In the genomic region with DNA sequence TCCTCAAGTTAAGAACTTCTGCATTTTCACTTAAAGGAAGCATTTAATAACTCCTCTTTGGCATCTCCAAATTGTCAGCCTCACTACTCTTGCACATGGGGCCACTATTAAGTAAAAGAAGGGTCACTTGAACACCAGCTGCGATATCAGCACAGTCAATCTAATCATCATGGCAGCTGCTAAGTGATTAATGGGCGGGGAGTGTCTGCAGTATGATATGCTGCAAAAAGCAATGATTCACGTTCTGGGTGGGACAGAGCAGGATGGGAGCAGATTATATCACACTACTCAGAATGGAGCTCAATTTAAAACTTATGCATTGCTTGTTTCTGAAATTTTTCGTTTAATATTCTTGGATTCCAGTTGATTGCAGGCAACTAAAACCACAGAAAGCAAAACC, we compare ENCODE assay signal across 1 cellular context.
TF ChIP-seq lines count a peak whose summit lies in the region.

No MANE protein-coding gene starts in this region.

TF ChIP-seq in H1, 55 proteins besides CTCF, POLR2A, EP300 and RAD21:
- TF ChIP-seq HDAC2 (IDR thresholded peaks at IDR 0.05; ENCODE audit: borderline replicate concordance in 1 of 2, low read depth in 2 of 2, low read length in 2 of 2) (no peak), TCF12 (IDR thresholded peaks at IDR 0.05; ENCODE audit: low read depth, low read length) (no peak), KDM5A (IDR thresholded peaks at IDR 0.05; ENCODE audit: low read length) (no peak), ASH2L (IDR thresholded peaks at IDR 0.05; ENCODE audit: low read length) (no peak), RBBP5 (IDR thresholded peaks at IDR 0.05; ENCODE audit: borderline replicate concordance, low read depth, low read length) (no peak), CREB1 (IDR thresholded peaks at IDR 0.05) (no peak), CEBPB (IDR thresholded peaks at IDR 0.05; ENCODE audit: low read depth, low read length) (no peak), POU5F1 (IDR thresholded peaks at IDR 0.05; ENCODE audit: low read depth, low read length) (no peak), SIX5 (IDR thresholded peaks at IDR 0.05; ENCODE audit: low read depth, low read length) (no peak), CHD2 (IDR thresholded peaks at IDR 0.05; ENCODE audit: low read length) (no peak), NRF1 (IDR thresholded peaks at IDR 0.05; ENCODE audit: low read depth, low read length) (no peak), CBX8 (IDR thresholded peaks at IDR 0.05; ENCODE audit: borderline replicate concordance, low read depth, low read length) (no peak), SIRT6 (IDR thresholded peaks at IDR 0.05; ENCODE audit: low read length) (no peak), PHF8 (conservative IDR thresholded peaks at IDR 0.05; ENCODE audit: low read depth, low read length) (no peak), RXRA (IDR thresholded peaks at IDR 0.05; ENCODE audit: insufficient read depth, low read depth, low read length) (no peak), YY1 (IDR thresholded peaks at IDR 0.05; ENCODE audit: low read depth, low read length) (no peak), SP4 (IDR thresholded peaks at IDR 0.05; ENCODE audit: low read length) (no peak), JUND (IDR thresholded peaks at IDR 0.05; ENCODE audit: low read length) (no peak), CHD1 (IDR thresholded peaks at IDR 0.05; ENCODE audit: low read depth, low read length) (no peak)
- TF ChIP-seq, protein P1, sequence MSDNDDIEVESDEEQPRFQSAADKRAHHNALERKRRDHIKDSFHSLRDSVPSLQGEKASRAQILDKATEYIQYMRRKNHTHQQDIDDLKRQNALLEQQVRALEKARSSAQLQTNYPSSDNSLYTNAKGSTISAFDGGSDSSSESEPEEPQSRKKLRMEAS (IDR thresholded peaks at IDR 0.05): no peak
